Comparison of ENCODE assay signal across 1 cellular context in the genomic region with DNA sequence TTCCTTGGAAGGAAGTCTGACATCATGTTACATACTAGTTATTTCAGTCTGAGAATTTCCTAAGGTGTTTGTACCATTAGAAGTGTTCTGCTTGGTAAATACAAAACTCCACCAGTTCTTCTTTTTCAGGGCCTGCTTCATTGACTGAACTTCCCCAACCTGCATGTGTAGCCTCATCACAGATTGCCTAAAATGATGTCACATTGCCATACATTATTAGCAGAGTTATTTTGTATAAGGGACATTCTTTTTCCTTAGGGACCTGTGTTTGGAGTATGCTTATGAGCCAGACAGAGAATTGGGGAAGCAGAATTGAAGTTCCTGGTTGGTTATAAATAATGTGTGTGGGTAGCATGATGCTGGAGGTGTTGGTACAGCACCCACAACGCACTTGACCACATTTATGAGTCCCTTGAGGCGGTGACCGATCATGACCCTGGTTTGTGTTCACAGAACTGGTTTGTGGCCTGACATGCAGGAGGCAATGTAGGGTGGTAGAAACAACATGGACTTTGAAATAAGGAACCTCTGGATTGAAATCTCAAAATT.
TF ChIP-seq lines count a peak whose summit lies in the region.

No MANE protein-coding gene starts in this region.

TF ChIP-seq in GM12878, 131 proteins besides CTCF, POLR2A, EP300 and RAD21 (continued from another document and continues in another):
- TF ChIP-seq, protein P1, sequence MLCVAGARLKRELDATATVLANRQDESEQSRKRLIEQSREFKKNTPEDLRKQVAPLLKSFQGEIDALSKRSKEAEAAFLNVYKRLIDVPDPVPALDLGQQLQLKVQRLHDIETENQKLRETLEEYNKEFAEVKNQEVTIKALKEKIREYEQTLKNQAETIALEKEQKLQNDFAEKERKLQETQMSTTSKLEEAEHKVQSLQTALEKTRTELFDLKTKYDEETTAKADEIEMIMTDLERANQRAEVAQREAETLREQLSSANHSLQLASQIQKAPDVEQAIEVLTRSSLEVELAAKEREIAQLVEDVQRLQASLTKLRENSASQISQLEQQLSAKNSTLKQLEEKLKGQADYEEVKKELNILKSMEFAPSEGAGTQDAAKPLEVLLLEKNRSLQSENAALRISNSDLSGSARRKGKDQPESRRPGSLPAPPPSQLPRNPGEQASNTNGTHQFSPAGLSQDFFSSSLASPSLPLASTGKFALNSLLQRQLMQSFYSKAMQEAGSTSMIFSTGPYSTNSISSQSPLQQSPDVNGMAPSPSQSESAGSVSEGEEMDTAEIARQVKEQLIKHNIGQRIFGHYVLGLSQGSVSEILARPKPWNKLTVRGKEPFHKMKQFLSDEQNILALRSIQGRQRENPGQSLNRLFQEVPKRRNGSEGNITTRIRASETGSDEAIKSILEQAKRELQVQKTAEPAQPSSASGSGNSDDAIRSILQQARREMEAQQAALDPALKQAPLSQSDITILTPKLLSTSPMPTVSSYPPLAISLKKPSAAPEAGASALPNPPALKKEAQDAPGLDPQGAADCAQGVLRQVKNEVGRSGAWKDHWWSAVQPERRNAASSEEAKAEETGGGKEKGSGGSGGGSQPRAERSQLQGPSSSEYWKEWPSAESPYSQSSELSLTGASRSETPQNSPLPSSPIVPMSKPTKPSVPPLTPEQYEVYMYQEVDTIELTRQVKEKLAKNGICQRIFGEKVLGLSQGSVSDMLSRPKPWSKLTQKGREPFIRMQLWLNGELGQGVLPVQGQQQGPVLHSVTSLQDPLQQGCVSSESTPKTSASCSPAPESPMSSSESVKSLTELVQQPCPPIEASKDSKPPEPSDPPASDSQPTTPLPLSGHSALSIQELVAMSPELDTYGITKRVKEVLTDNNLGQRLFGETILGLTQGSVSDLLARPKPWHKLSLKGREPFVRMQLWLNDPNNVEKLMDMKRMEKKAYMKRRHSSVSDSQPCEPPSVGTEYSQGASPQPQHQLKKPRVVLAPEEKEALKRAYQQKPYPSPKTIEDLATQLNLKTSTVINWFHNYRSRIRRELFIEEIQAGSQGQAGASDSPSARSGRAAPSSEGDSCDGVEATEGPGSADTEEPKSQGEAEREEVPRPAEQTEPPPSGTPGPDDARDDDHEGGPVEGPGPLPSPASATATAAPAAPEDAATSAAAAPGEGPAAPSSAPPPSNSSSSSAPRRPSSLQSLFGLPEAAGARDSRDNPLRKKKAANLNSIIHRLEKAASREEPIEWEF (IDR thresholded peaks at IDR 0.05; ENCODE audit: insufficient replicate concordance, low read depth, low read length): peak; percentile 46
- TF ChIP-seq MEF2A (IDR thresholded peaks at IDR 0.05; ENCODE audit: insufficient read depth, low read depth, low read length): peak; percentile 84
- TF ChIP-seq, protein P2, sequence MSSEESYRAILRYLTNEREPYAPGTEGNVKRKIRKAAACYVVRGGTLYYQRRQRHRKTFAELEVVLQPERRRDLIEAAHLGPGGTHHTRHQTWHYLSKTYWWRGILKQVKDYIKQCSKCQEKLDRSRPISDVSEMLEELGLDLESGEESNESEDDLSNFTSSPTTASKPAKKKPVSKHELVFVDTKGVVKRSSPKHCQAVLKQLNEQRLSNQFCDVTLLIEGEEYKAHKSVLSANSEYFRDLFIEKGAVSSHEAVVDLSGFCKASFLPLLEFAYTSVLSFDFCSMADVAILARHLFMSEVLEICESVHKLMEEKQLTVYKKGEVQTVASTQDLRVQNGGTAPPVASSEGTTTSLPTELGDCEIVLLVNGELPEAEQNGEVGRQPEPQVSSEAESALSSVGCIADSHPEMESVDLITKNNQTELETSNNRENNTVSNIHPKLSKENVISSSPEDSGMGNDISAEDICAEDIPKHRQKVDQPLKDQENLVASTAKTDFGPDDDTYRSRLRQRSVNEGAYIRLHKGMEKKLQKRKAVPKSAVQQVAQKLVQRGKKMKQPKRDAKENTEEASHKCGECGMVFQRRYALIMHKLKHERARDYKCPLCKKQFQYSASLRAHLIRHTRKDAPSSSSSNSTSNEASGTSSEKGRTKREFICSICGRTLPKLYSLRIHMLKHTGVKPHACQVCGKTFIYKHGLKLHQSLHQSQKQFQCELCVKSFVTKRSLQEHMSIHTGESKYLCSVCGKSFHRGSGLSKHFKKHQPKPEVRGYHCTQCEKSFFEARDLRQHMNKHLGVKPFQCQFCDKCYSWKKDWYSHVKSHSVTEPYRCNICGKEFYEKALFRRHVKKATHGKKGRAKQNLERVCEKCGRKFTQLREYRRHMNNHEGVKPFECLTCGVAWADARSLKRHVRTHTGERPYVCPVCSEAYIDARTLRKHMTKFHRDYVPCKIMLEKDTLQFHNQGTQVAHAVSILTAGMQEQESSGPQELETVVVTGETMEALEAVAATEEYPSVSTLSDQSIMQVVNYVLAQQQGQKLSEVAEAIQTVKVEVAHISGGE (CRISPR knock-in tag; IDR thresholded peaks at IDR 0.05): no peak
- TF ChIP-seq CBX5 (IDR thresholded peaks at IDR 0.05; ENCODE audit: low read depth): no peak
- TF ChIP-seq, protein P3, sequence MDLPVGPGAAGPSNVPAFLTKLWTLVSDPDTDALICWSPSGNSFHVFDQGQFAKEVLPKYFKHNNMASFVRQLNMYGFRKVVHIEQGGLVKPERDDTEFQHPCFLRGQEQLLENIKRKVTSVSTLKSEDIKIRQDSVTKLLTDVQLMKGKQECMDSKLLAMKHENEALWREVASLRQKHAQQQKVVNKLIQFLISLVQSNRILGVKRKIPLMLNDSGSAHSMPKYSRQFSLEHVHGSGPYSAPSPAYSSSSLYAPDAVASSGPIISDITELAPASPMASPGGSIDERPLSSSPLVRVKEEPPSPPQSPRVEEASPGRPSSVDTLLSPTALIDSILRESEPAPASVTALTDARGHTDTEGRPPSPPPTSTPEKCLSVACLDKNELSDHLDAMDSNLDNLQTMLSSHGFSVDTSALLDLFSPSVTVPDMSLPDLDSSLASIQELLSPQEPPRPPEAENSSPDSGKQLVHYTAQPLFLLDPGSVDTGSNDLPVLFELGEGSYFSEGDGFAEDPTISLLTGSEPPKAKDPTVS (IDR thresholded peaks at IDR 0.05; ENCODE audit: low read depth, low read length): 0 out of 2 replicates have a peak, but pooled peaks have one; percentile 4
- no peak for TF ChIP-seq SUZ12 (IDR thresholded peaks at IDR 0.05; ENCODE audit: unreplicated experiment)
- peak; percentile 9; the same call in 1 of the 2 replicates for TF ChIP-seq IRF4 (IDR thresholded peaks at IDR 0.05; ENCODE audit: low read depth, low read length)
- peak; percentile 67; the same call in 1 of the 2 replicates for TF ChIP-seq BACH1 (IDR thresholded peaks at IDR 0.05; ENCODE audit: borderline replicate concordance)
- peak in 1 of 2 experiments; percentile 43; a peak in 1 of 3 replicates for TF ChIP-seq EGR1 (IDR thresholded peaks at IDR 0.05; ENCODE audit: borderline replicate concordance in 1 of 2, low read depth in 2 of 2, low read length in 2 of 2)
- TF ChIP-seq CBFB (IDR thresholded peaks at IDR 0.05; ENCODE audit: low read depth): peak; percentile 90
- TF ChIP-seq, protein P4, sequence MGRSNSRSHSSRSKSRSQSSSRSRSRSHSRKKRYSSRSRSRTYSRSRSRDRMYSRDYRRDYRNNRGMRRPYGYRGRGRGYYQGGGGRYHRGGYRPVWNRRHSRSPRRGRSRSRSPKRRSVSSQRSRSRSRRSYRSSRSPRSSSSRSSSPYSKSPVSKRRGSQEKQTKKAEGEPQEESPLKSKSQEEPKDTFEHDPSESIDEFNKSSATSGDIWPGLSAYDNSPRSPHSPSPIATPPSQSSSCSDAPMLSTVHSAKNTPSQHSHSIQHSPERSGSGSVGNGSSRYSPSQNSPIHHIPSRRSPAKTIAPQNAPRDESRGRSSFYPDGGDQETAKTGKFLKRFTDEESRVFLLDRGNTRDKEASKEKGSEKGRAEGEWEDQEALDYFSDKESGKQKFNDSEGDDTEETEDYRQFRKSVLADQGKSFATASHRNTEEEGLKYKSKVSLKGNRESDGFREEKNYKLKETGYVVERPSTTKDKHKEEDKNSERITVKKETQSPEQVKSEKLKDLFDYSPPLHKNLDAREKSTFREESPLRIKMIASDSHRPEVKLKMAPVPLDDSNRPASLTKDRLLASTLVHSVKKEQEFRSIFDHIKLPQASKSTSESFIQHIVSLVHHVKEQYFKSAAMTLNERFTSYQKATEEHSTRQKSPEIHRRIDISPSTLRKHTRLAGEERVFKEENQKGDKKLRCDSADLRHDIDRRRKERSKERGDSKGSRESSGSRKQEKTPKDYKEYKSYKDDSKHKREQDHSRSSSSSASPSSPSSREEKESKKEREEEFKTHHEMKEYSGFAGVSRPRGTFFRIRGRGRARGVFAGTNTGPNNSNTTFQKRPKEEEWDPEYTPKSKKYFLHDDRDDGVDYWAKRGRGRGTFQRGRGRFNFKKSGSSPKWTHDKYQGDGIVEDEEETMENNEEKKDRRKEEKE (IDR thresholded peaks at IDR 0.05): no peak
- TF ChIP-seq SRF (IDR thresholded peaks at IDR 0.05; ENCODE audit: low read depth in 2 of 2, low read length in 2 of 2): peak in 1 of 2 experiments; percentile 61; a peak in 2 of 4 replicates
- TF ChIP-seq HCFC1 (IDR thresholded peaks at IDR 0.05; ENCODE audit: low read length): no peak
- TF ChIP-seq, protein P5, sequence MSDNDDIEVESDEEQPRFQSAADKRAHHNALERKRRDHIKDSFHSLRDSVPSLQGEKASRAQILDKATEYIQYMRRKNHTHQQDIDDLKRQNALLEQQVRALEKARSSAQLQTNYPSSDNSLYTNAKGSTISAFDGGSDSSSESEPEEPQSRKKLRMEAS (IDR thresholded peaks at IDR 0.05; ENCODE audit: low read depth, low read length): no peak
- TF ChIP-seq ZSCAN29 (IDR thresholded peaks at IDR 0.05): peak; percentile 19; the same call in 1 of the 2 replicates
- no peak for TF ChIP-seq POLR2AphosphoS2 (IDR thresholded peaks at IDR 0.05; ENCODE audit: low read depth, low read length)
- peak; percentile 90 for TF ChIP-seq RELA (IDR thresholded peaks at IDR 0.05; ENCODE audit: borderline replicate concordance, partially characterized antibody)
- TF ChIP-seq IKZF2 (IDR thresholded peaks at IDR 0.05): peak; percentile 99 to 100
- peak; percentile 86 for TF ChIP-seq NBN (IDR thresholded peaks at IDR 0.05)
- TF ChIP-seq, protein P6, sequence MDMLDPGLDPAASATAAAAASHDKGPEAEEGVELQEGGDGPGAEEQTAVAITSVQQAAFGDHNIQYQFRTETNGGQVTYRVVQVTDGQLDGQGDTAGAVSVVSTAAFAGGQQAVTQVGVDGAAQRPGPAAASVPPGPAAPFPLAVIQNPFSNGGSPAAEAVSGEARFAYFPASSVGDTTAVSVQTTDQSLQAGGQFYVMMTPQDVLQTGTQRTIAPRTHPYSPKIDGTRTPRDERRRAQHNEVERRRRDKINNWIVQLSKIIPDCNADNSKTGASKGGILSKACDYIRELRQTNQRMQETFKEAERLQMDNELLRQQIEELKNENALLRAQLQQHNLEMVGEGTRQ (IDR thresholded peaks at IDR 0.05; ENCODE audit: borderline replicate concordance, low read depth, low read length): no peak
- TF ChIP-seq MTA3 (IDR thresholded peaks at IDR 0.05; ENCODE audit: borderline replicate concordance, low read length): peak; percentile 68
- no peak for TF ChIP-seq SUPT20H (IDR thresholded peaks at IDR 0.05; ENCODE audit: borderline replicate concordance, control insufficient read depth, low read depth, low read length)
- peak; percentile 64; the same call in 1 of the 2 replicates for TF ChIP-seq ZNF24 (IDR thresholded peaks at IDR 0.05)
- TF ChIP-seq CEBPB (IDR thresholded peaks at IDR 0.05; ENCODE audit: borderline replicate concordance in 1 of 2, low read depth in 2 of 2, low read length in 2 of 2): peak in 1 of 2 experiments; percentile 62; a peak in 1 of 4 replicates
- TF ChIP-seq TARDBP (IDR thresholded peaks at IDR 0.05; ENCODE audit: borderline replicate concordance): no peak
- no peak; the same call in 1 of the 2 replicates for TF ChIP-seq NR2C1 (IDR thresholded peaks at IDR 0.05)
- TF ChIP-seq BHLHE40 (IDR thresholded peaks at IDR 0.05; ENCODE audit: borderline replicate concordance in 1 of 2, low read depth in 2 of 2, low read length in 1 of 2): peak; percentile 74 to 85
- peak; percentile 89 for TF ChIP-seq BCL11A (IDR thresholded peaks at IDR 0.05; ENCODE audit: low read depth, low read length)
- 0 out of 2 replicates have a peak, but pooled peaks have one; percentile 55 for TF ChIP-seq GABPA (IDR thresholded peaks at IDR 0.05; ENCODE audit: low read depth)
- TF ChIP-seq MTA2 (IDR thresholded peaks at IDR 0.05; ENCODE audit: low read depth): peak; percentile 97
- no peak for TF ChIP-seq SMAD5 (IDR thresholded peaks at IDR 0.05; ENCODE audit: low read depth)
- TF ChIP-seq, protein P7, sequence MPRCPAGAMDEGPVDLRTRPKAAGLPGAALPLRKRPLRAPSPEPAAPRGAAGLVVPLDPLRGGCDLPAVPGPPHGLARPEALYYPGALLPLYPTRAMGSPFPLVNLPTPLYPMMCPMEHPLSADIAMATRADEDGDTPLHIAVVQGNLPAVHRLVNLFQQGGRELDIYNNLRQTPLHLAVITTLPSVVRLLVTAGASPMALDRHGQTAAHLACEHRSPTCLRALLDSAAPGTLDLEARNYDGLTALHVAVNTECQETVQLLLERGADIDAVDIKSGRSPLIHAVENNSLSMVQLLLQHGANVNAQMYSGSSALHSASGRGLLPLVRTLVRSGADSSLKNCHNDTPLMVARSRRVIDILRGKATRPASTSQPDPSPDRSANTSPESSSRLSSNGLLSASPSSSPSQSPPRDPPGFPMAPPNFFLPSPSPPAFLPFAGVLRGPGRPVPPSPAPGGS (IDR thresholded peaks at IDR 0.05; ENCODE audit: borderline replicate concordance, insufficient read depth, low read depth, low read length, poor library complexity, severe bottlenecking): peak; percentile 66
- TF ChIP-seq RAD51 (IDR thresholded peaks at IDR 0.05): peak; percentile 43; the same call in 1 of the 2 replicates
- peak; percentile 95 for TF ChIP-seq SPI1 (IDR thresholded peaks at IDR 0.05; ENCODE audit: borderline replicate concordance, insufficient read depth, low read depth, low read length)
- no peak for TF ChIP-seq STAT1 (conservative IDR thresholded peaks at IDR 0.05)
- no peak for TF ChIP-seq MYC (IDR thresholded peaks at IDR 0.05; ENCODE audit: insufficient read depth, insufficient read length, insufficient replicate concordance, low read length, severe bottlenecking)
- no peak for TF ChIP-seq NFYA (IDR thresholded peaks at IDR 0.05; ENCODE audit: borderline replicate concordance, low read depth, low read length)
- TF ChIP-seq RBBP5 (conservative IDR thresholded peaks at IDR 0.05): no peak
- no peak for TF ChIP-seq TCF3 (IDR thresholded peaks at IDR 0.05; ENCODE audit: borderline replicate concordance, insufficient read depth, low read depth, low read length)
- peak; percentile 80 for TF ChIP-seq JUNB (IDR thresholded peaks at IDR 0.05)
- no peak for TF ChIP-seq CHD1 (IDR thresholded peaks at IDR 0.05; ENCODE audit: low read depth, low read length)
- TF ChIP-seq, protein P8, sequence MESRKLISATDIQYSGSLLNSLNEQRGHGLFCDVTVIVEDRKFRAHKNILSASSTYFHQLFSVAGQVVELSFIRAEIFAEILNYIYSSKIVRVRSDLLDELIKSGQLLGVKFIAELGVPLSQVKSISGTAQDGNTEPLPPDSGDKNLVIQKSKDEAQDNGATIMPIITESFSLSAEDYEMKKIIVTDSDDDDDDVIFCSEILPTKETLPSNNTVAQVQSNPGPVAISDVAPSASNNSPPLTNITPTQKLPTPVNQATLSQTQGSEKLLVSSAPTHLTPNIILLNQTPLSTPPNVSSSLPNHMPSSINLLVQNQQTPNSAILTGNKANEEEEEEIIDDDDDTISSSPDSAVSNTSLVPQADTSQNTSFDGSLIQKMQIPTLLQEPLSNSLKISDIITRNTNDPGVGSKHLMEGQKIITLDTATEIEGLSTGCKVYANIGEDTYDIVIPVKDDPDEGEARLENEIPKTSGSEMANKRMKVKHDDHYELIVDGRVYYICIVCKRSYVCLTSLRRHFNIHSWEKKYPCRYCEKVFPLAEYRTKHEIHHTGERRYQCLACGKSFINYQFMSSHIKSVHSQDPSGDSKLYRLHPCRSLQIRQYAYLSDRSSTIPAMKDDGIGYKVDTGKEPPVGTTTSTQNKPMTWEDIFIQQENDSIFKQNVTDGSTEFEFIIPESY (IDR thresholded peaks at IDR 0.05): no peak
